15 cellular contexts compared by ENCODE assay signal in genomic region chr3:9229886-9230285, GRCh38. TPM values are rescaled to one million over a fixed set of nuclear protein-coding genes. Genes with fewer than 3 reads are reported as not detected.
DNase-seq lines count a peak whose midpoint lies in the region; TF ChIP-seq lines count a peak whose summit lies in the region.
"Had no signal": no experiment of that assay in that cellular context is flagged by ENCODE, and none has a peak within 500 bp of the region (broad histone marks: within the 10 kb centered on the region; RNA-seq: fewer than 3 reads in every experiment).

No MANE protein-coding gene starts in this region.

- H3K9ac ChIP-seq in mesenchymal stem cell (ENCODE audit: low read length), result peak overlapping the region; percentile 17

- H2BK15ac ChIP-seq in mesenchymal stem cell (ENCODE audit: low read depth, poor library complexity, severe bottlenecking), result no peak overlapping the region

- H3K4me3 ChIP-seq in adrenal gland, result no peak overlapping the region
- no peak overlapping the region for H3K4me3 ChIP-seq in mesenchymal stem cell (ENCODE audit: insufficient read depth in 1 of 2, low read depth in 1 of 2, low read length in 2 of 2)
- no peak overlapping the region for H3K4me3 ChIP-seq in MG63
- H3K4me3 ChIP-seq: A549, HAP-1 had no signal

- H2AK5ac ChIP-seq in mesenchymal stem cell (ENCODE audit: low read length, severe bottlenecking), result no peak overlapping the region

- H2BK120ac ChIP-seq in mesenchymal stem cell (ENCODE audit: low read depth, low read length), result no peak overlapping the region

- DNase-seq in adrenal gland, result peak in 3 of 7 donors; percentile 39 to 59 (median 52)
- DNase-seq in mesenchymal stem cell, result no peak
- DNase-seq in nephron progenitor cell, result no peak
- no peak for DNase-seq in NCI-H446 (lab: John Stamatoyannopoulos, UW)
- no peak for DNase-seq in NCI-H1694 (lab: John Stamatoyannopoulos, UW)
- DNase-seq in MG63, result no peak
- no peak for DNase-seq in HUDEP-2 (lab: John Stamatoyannopoulos, UW; ENCODE audit: unreplicated experiment in 76 of 76)
- DNase-seq: CD8-positive, alpha-beta T cell; COR-L47; DND-41; GDM1; HFFc6 had no signal

- H3K23ac ChIP-seq in mesenchymal stem cell (ENCODE audit: low read length in 2 of 2), result no peak overlapping the region

- H3K4me2 ChIP-seq in mesenchymal stem cell (ENCODE audit: low read length, poor library complexity, severe bottlenecking), result no peak overlapping the region
- H3K4me2 ChIP-seq: A549 had no signal

- H2BK12ac ChIP-seq in mesenchymal stem cell (ENCODE audit: low read length in 2 of 2), result no peak overlapping the region

- no peak overlapping the region for H4K8ac ChIP-seq in mesenchymal stem cell (ENCODE audit: low read length)

- no peaks in the 10 kb centered on the region for H3K9me3 ChIP-seq in adrenal gland (replicated peaks in 1 of 3)
- H3K9me3 ChIP-seq in mesenchymal stem cell (ENCODE audit: control insufficient read depth, low read length), result no peaks in the 10 kb centered on the region
- H3K9me3 ChIP-seq in MG63, result no peaks in the 10 kb centered on the region
- H3K9me3 ChIP-seq: A549, HAP-1 had no signal

- H2AFZ ChIP-seq in mesenchymal stem cell (ENCODE audit: low read depth, low read length), result no peak overlapping the region

- peak overlapping the region; percentile 69 for H3K27ac Mint-ChIP-seq in nephron progenitor cell
- H3K27ac Mint-ChIP-seq: CD14-positive monocyte; CD8-positive, alpha-beta T cell; HFFc6 had no signal

- peaks cover 9% of the 10 kb centered on the region for H3K27me3 Mint-ChIP-seq in nephron progenitor cell (ENCODE audit: low read depth, poor library complexity)

- peaks cover 74% of the 10 kb centered on the region for H3K4me1 Mint-ChIP-seq in nephron progenitor cell

- H3K36me3 ChIP-seq in adrenal gland (replicated peaks in 1 of 2), result no peaks in the 10 kb centered on the region
- no peaks in the 10 kb centered on the region for H3K36me3 ChIP-seq in mesenchymal stem cell (ENCODE audit: control insufficient read depth in 1 of 2, insufficient read depth in 2 of 2, low read depth in 1 of 2, low read length in 2 of 2)
- no peaks in the 10 kb centered on the region for H3K36me3 ChIP-seq in MG63
- H3K36me3 ChIP-seq: HAP-1 had no signal

- H3K79me1 ChIP-seq in mesenchymal stem cell (replicated peaks; ENCODE audit: low read length, poor library complexity, severe bottlenecking), result no peaks in the 10 kb centered on the region

- H3K4me1 ChIP-seq in adrenal gland (replicated peaks in 1 of 2), result peaks cover 26 to 53% of the 10 kb centered on the region in 2 donors
- no peaks in the 10 kb centered on the region for H3K4me1 ChIP-seq in mesenchymal stem cell (ENCODE audit: control insufficient read depth, insufficient read depth, low read depth, low read length)
- H3K4me1 ChIP-seq: A549 had no signal

- peaks cover 30% of the 10 kb centered on the region for H3K36me3 Mint-ChIP-seq in nephron progenitor cell (ENCODE audit: low read depth)
- H3K36me3 Mint-ChIP-seq: CD14-positive monocyte; CD8-positive, alpha-beta T cell had no signal

- H3K4me3 Mint-ChIP-seq in nephron progenitor cell, result no peak overlapping the region
- H3K4me3 Mint-ChIP-seq: CD14-positive monocyte; CD8-positive, alpha-beta T cell; HFFc6 had no signal

- WGBS in adrenal gland, 4 donors, result 35 to 39% (median 38%) methylated on average over 6 of the region's 6 CpGs
- WGBS in mesenchymal stem cell, result 79% methylated on average over 3 of the region's 6 CpGs

- no peak overlapping the region for H3K18ac ChIP-seq in mesenchymal stem cell (ENCODE audit: low read depth in 1 of 2, low read length in 2 of 2)

- H2BK5ac ChIP-seq in mesenchymal stem cell (ENCODE audit: low read depth, low read length, poor library complexity, severe bottlenecking), result no peak overlapping the region

- no peak for TF ChIP-seq CTCF in adrenal gland (IDR thresholded peaks at IDR 0.05)
- TF ChIP-seq CTCF in nephron progenitor cell (IDR thresholded peaks at IDR 0.05), result no peak

- no peak overlapping the region for H4K91ac ChIP-seq in mesenchymal stem cell (ENCODE audit: low read length)

- H3K9me3 Mint-ChIP-seq in nephron progenitor cell, result no peaks in the 10 kb centered on the region
- H3K9me3 Mint-ChIP-seq: CD14-positive monocyte; CD8-positive, alpha-beta T cell; HFFc6 had no signal

- no peak overlapping the region for H3K14ac ChIP-seq in mesenchymal stem cell (ENCODE audit: low read length in 2 of 2)

- no peak for TF ChIP-seq POLR2A in adrenal gland (IDR thresholded peaks at IDR 0.05)

- H3K4ac ChIP-seq in mesenchymal stem cell (ENCODE audit: low read depth in 1 of 2, low read length in 2 of 2), result no peak overlapping the region

- H3K27ac ChIP-seq in adrenal gland (peak overlapping the region; percentile 3 to 80 (median 74)), mesenchymal stem cell (ENCODE audit: low read length, poor library complexity, severe bottlenecking) (no peak overlapping the region)
- H3K27ac ChIP-seq: A549 had no signal

- intact Hi-C loops in adrenal gland (cut with DNase I), result no loop called here

- H3K27me3 ChIP-seq in adrenal gland (no peaks in the 10 kb centered on the region), mesenchymal stem cell (ENCODE audit: control insufficient read depth in 1 of 2, insufficient read depth in 1 of 2, low read length in 2 of 2) (peaks cover 0 to 21% of the 10 kb centered on the region in 2 experiments), MG63 (no peaks in the 10 kb centered on the region)

RNA-seq across cellular contexts. Expression of gene SRGAP3, which starts 19.6 kb away (rescaled TPM):
- 10 to 100 TPM; 13.6 to 35.0 (median 23.8) TPM for total RNA-seq in adrenal gland
- polyA plus RNA-seq in adrenal gland, result 1 to 10 TPM; 3.3 to 8.8 (median 8.1) TPM
- polyA plus RNA-seq in mesenchymal stem cell (2013, experiment 1 of 2), result 0.33 TPM
- polyA plus RNA-seq in mesenchymal stem cell (2013, experiment 2 of 2), result 0.21 TPM
- 0.07 and 0.25 TPM in 2 replicates for total RNA-seq in MG63 (2014; rRNA removed; shearing (Covaris generic); ENCODE audit: low replicate concordance)

Comparison
In these comparisons a context has a peak if more than half of its experiments do, and no peak if none do; other contexts are left out.
1. RNA of gene SRGAP3, which starts 19.6 kb away (total RNA-seq): 13.6 to 35.0 TPM in adrenal gland; 0.07 to 0.25 TPM in MG63; every median in the first group is over 10 times any median in the second.